Comparison of ENCODE assay signal across 24 cellular contexts in the genomic region with DNA sequence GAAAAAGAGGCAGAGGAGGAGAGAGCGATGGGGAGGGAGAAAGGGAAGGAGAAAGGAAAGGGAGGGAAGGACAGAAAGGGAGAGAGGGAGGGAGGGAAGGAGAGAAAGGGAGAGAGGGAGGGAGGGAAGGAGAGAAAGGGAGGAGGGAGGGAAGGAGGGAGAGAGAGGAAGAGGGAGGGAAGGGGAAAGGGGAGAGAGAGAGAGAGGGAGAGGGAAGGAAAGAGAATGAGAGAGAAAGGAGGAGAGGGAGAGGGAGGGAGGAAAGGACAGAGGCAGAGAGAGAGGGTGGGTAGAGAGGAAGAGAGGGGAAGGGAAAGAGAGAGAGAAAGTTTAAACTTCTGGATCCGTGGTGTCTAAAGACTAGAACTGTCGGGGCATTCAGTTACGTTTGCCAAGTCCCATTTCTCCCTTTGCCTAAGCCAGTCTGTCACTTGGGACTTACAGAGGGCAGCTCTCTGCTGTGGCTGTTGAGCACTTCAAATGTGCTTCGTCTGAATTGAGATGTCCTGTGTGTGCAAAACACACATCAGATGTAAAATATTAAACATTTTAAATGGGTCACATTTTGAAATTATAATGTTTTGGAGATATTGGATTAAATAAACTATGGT.
DNase-seq lines count a peak whose midpoint lies in the region; ATAC-seq and TF ChIP-seq lines count a peak whose summit lies in the region.
"Had no signal": no experiment of that assay in that cellular context is flagged by ENCODE, and none has a peak within 500 bp of the region (broad histone marks: within the 10 kb centered on the region; RNA-seq: fewer than 3 reads in every experiment).

No MANE protein-coding gene starts in this region.

- H3K36me3 ChIP-seq in breast epithelium = no peaks in the 10 kb centered on the region
- no peaks in the 10 kb centered on the region for H3K36me3 ChIP-seq in osteoblast (ENCODE audit: insufficient read depth, low read length)
- H3K36me3 ChIP-seq: BLaER1, pancreas, Peyer's patch, right lobe of liver had no signal

- H3K4me3 ChIP-seq in breast epithelium = no peak overlapping the region
- no peak overlapping the region for H3K4me3 ChIP-seq in osteoblast (ENCODE audit: insufficient read depth, low read length)
- H3K4me3 ChIP-seq: BLaER1, body of pancreas, hepatocyte, pancreas, Peyer's patch, right lobe of liver had no signal

- H3K27me3 ChIP-seq in breast epithelium (no peaks in the 10 kb centered on the region), osteoblast (ENCODE audit: insufficient read depth, low read length) (peaks cover 7% of the 10 kb centered on the region)
- H3K27me3 ChIP-seq: BLaER1, body of pancreas, hepatocyte, pancreas, Peyer's patch, right lobe of liver had no signal

- H3K27ac ChIP-seq in breast epithelium (peak overlapping the region; percentile 4 to 26), osteoblast (ENCODE audit: low read depth, low read length) (no peak overlapping the region)
- H3K27ac ChIP-seq: BLaER1, body of pancreas, hepatocyte, pancreas, Peyer's patch, right lobe of liver had no signal

- no peaks in the 10 kb centered on the region for H3K79me2 ChIP-seq in osteoblast (ENCODE audit: insufficient read depth, low read length)
- H3K79me2 ChIP-seq: hepatocyte had no signal

- H4K20me1 ChIP-seq in osteoblast (ENCODE audit: insufficient read depth, low read length) = no peaks in the 10 kb centered on the region

- TF ChIP-seq CTCF in breast epithelium (IDR thresholded peaks at IDR 0.05) = no peak
- no peak for TF ChIP-seq CTCF in osteoblast (IDR thresholded peaks at IDR 0.05; ENCODE audit: extremely low read depth, low read depth, low read length)

- DNase-seq in DMS53 (lab: John Stamatoyannopoulos, UW) (peak; percentile 25), DMS53 treated with DMSO at 0.1 percent for 48 hours (lab: John Stamatoyannopoulos, UW; ENCODE audit: unreplicated experiment) (no peak), NCI-H524 (lab: John Stamatoyannopoulos, UW) (peak; percentile 14 to 49), breast epithelium (ENCODE audit: low spot score in 2 of 2) (no peak), osteoblast (ENCODE audit: insufficient read length, low spot score, missing footprints) (peak; percentile 81), NCI-H226 (no peak), NCI-H526 treated with DMSO at 0.1 percent for 48 hours (lab: John Stamatoyannopoulos, UW) (no peak)
- DNase-seq: activated CD8-positive, alpha-beta T cell treated with anti-CD3 and anti-CD28 coated beads, Interleukin-2, amount 10 ng/mL, durations not matched to agents 7 days and 5 days; activated T-cell treated with anti-CD3 and anti-CD28 coated beads, Interleukin-2, amount 50 U/mL, for 48 hours; cortex of kidney; GF-D8; KG1; NCI-H2107; stimulated activated CD4-positive, alpha-beta T cell treated with anti-CD3 and anti-CD28 coated beads, Interleukin-15, amount 100 ng/mL, for 24 hours had no signal

- H3K4me1 ChIP-seq in breast epithelium (peaks cover 0 to 10% of the 10 kb centered on the region in 2 donors), osteoblast (ENCODE audit: insufficient read depth, low read length) (no peaks in the 10 kb centered on the region)
- H3K4me1 ChIP-seq: pancreas, Peyer's patch, right lobe of liver had no signal

- ATAC-seq in GM21576 (IDR thresholded peaks at IDR 0.05; ENCODE audit: unreplicated experiment) = no peak
- ATAC-seq: activated CD8-positive, alpha-beta T cell treated with anti-CD3 and anti-CD28 coated beads, Interleukin-2, amount 10 ng/mL, durations not matched to agents 7 days and 5 days; naive thymus-derived CD8-positive, alpha-beta T cell; stimulated activated memory B cell treated with anti-CD40 and anti-IgM and Interleukin-4, amounts not matched to agents 10 μg/mL and 1 μg/mL and 100 μg/mL, for 72 hours had no signal

- H2AFZ ChIP-seq in osteoblast (ENCODE audit: low read length) = peak overlapping the region; percentile 20
- H2AFZ ChIP-seq: hepatocyte had no signal

- no peaks in the 10 kb centered on the region for H3K9me3 ChIP-seq in breast epithelium
- no peaks in the 10 kb centered on the region for H3K9me3 ChIP-seq in osteoblast (ENCODE audit: low read depth, low read length)
- H3K9me3 ChIP-seq: body of pancreas, pancreas, Peyer's patch, right lobe of liver, SK-N-SH had no signal

- H3K4me2 ChIP-seq in osteoblast (ENCODE audit: insufficient read depth, low read length) = no peak overlapping the region
- H3K4me2 ChIP-seq: BLaER1, hepatocyte, SK-N-SH had no signal

- intact Hi-C loops in breast epithelium (cut with DNase I; ENCODE audit: low total_unique reads) = no loop called here

- TF ChIP-seq POLR2A in breast epithelium (IDR thresholded peaks at IDR 0.05) = no peak

Comparison
In these comparisons a context has a peak if more than half of its experiments do, and no peak if none do; other contexts are left out.
1. DNase-seq: peak in DMS53 (single experiment), NCI-H524 (2 of 2) and osteoblast (single experiment); none in DMS53 treated with DMSO at 0.1 percent for 48 hours (single experiment), breast epithelium (0 of 2), NCI-H226 (single experiment) and NCI-H526 treated with DMSO at 0.1 percent for 48 hours (single experiment).